In genomic region chr5:134939500-134939899, GRCh38 we compare ENCODE assay signal across 31 cellular contexts. TPM values are rescaled to one million over a fixed set of nuclear protein-coding genes. Genes with fewer than 3 reads are reported as not detected.
"Had no signal": no experiment of that assay in that cellular context is flagged by ENCODE, and none has a peak within 500 bp of the region (broad histone marks: within the 10 kb centered on the region; RNA-seq: fewer than 3 reads in every experiment).

No MANE protein-coding gene starts in this region.

- H3K4me3 ChIP-seq: ascending aorta, cardiac muscle cell had no signal

- H3K9me3 ChIP-seq: ascending aorta had no signal

- H3K4me1 ChIP-seq: ascending aorta had no signal

- H3K27ac ChIP-seq: ascending aorta, cardiac muscle cell, WERI-Rb-1 had no signal

- ATAC-seq: activated CD4-positive, alpha-beta T cell treated with anti-CD3 and anti-CD28 coated beads for 36 hours; activated CD4-positive, CD25-positive, alpha-beta regulatory T cell treated with anti-CD3 and anti-CD28 coated beads, Interleukin-2, amount 50 U/mL, for 24 hours; activated CD8-positive, alpha-beta memory T cell treated with anti-CD3 and anti-CD28 coated beads, Interleukin-2, amount 10 ng/mL, durations not matched to agents 7 days and 5 days; activated CD8-positive, alpha-beta T cell treated with anti-CD3 and anti-CD28 coated beads, Interleukin-2, amount 10 ng/mL, durations not matched to agents 7 days and 5 days; activated naive CD8-positive, alpha-beta T cell treated with anti-CD3 and anti-CD28 coated beads, Interleukin-2, amount 50 U/mL, for 24 hours; WTC11 had no signal

- H3K27me3 ChIP-seq: ascending aorta, cardiac muscle cell had no signal

- DNase-seq: activated CD4-positive, alpha-beta memory T cell treated with anti-CD3 and anti-CD28 coated beads, Interleukin-2, amount 10 ng/mL, durations not matched to agents 7 days and 5 days; activated CD4-positive, alpha-beta T cell treated with anti-CD3 and anti-CD28 coated beads for 1 hour; activated CD4-positive, alpha-beta T cell treated with anti-CD3 and anti-CD28 coated beads for 36 hours; activated CD4-positive, alpha-beta T cell treated with anti-CD3 and anti-CD28 coated beads for 48 hours; activated CD4-positive, alpha-beta T cell treated with anti-CD3 and anti-CD28 coated beads, Interleukin-2, amount 10 ng/mL, durations not matched to agents 7 days and 5 days; activated CD4-positive, alpha-beta T cell treated with anti-CD3 and anti-CD28 coated beads, Interleukin-2, amount 50 U/mL, for 48 hours; activated CD4-positive, CD25-positive, alpha-beta regulatory T cell; activated CD8-positive, alpha-beta memory T cell treated with anti-CD3 and anti-CD28 coated beads for 24 hours; activated CD8-positive, alpha-beta memory T cell treated with anti-CD3 and anti-CD28 coated beads, Interleukin-2, amount 10 ng/mL, durations not matched to agents 7 days and 5 days; activated CD8-positive, alpha-beta memory T cell treated with anti-CD3 and anti-CD28 coated beads, Interleukin-2, amount 50 U/mL, for 48 hours; activated CD8-positive, alpha-beta T cell treated with anti-CD3 and anti-CD28 coated beads, Interleukin-2, amount 10 ng/mL, durations not matched to agents 7 days and 5 days; activated effector memory CD4-positive, alpha-beta T cell treated with Interleukin-2 at 50 U/mL for 16 hours; activated gamma-delta T cell; activated naive CD4-positive, alpha-beta T cell treated with anti-CD3 and anti-CD28 coated beads, Interleukin-2, amount 10 ng/mL, durations not matched to agents 7 days and 5 days; activated naive CD4-positive, alpha-beta T cell treated with Interleukin-2 at 50 U/mL for 16 hours; activated naive CD8-positive, alpha-beta T cell treated with anti-CD3 and anti-CD28 coated beads, Interleukin-2, amount 10 ng/mL, durations not matched to agents 7 days and 5 days; activated naive CD8-positive, alpha-beta T cell treated with anti-CD3 and anti-CD28 coated beads, Interleukin-2, amount 50 U/mL, for 24 hours; activated T-cell treated with anti-CD3 and anti-CD28 coated beads, Interleukin-2, amount 50 U/mL, for 24 hours; activated T-cell treated with anti-CD3 and anti-CD28 coated beads, Interleukin-2, amount 50 U/mL, for 48 hours; amygdala; anterior cingulate cortex; caudate nucleus; cerebellar nuclear complex; T-helper 1 cell; T-helper 2 cell; T-helper 9 cell; WERI-Rb-1 had no signal

- H3K36me3 ChIP-seq: ascending aorta, cardiac muscle cell, WERI-Rb-1 had no signal

RNA-seq across cellular contexts. Expression of gene CATSPER3, which starts 28.2 kb away (rescaled TPM):
- total RNA-seq: ascending aorta, cardiac muscle cell had no signal
